Comparison of ENCODE assay signal across 8 cellular contexts in genomic region chr3:43638594-43639447, GRCh38. TPM values are rescaled to one million over a fixed set of nuclear protein-coding genes. Genes with fewer than 3 reads are reported as not detected.
DNase-seq lines count a peak whose midpoint lies in the region; ATAC-seq and TF ChIP-seq lines count a peak whose summit lies in the region.

No MANE protein-coding gene starts in this region.

- peaks cover 13% of the 10 kb centered on the region for H3K4me1 Mint-ChIP-seq in MCF 10A (ENCODE audit: insufficient read depth, unreplicated experiment)

- no peaks in the 10 kb centered on the region for H3K27me3 ChIP-seq in breast epithelium
- H3K27me3 ChIP-seq in lower lobe of right lung (ENCODE audit: low read depth), result no peaks in the 10 kb centered on the region
- no peaks in the 10 kb centered on the region for H3K27me3 ChIP-seq in vagina
- H3K27me3 ChIP-seq in heart right ventricle, result no peaks in the 10 kb centered on the region

- WGBS in heart right ventricle, 2 donors, result 66 to 71% methylated on average over 9 of the region's 9 CpGs

- H3K4me3 ChIP-seq in breast epithelium, result no peak overlapping the region
- H3K4me3 ChIP-seq in lower lobe of right lung, result no peak overlapping the region
- H3K4me3 ChIP-seq in vagina, result no peak overlapping the region
- H3K4me3 ChIP-seq in heart right ventricle, result no peak overlapping the region

- H3K36me3 ChIP-seq in breast epithelium (no peaks in the 10 kb centered on the region), lower lobe of right lung (no peaks in the 10 kb centered on the region), vagina (no peaks in the 10 kb centered on the region), heart right ventricle (no peaks in the 10 kb centered on the region)

- ATAC-seq in lower lobe of right lung, result peak; percentile 84 to 89
- ATAC-seq in heart right ventricle, result no peak

- no peak for TF ChIP-seq POLR2A in breast epithelium (IDR thresholded peaks at IDR 0.05)
- TF ChIP-seq POLR2A in vagina (IDR thresholded peaks at IDR 0.05), result no peak

- H3K27ac ChIP-seq in breast epithelium (no peak overlapping the region), lower lobe of right lung (no peak overlapping the region), vagina (no peak overlapping the region), heart right ventricle (no peak overlapping the region)

- peak; percentile 67 for DNase-seq in MCF 10A (ENCODE audit: unreplicated experiment)
- DNase-seq in breast epithelium (ENCODE audit: low spot score in 2 of 2), result no peak
- peak; percentile 34 for DNase-seq in activated CD8-positive, alpha-beta memory T cell treated with anti-CD3 and anti-CD28 coated beads, Interleukin-2, amount 50 U/mL, for 4 hours
- DNase-seq in lower lobe of right lung, result peak; percentile 60
- DNase-seq in vagina (ENCODE audit: extremely low spot score in 2 of 2), result no peak
- DNase-seq in GF-D8 (lab: John Stamatoyannopoulos, UW), result no peak
- no peak for DNase-seq in heart right ventricle

- H3K27me3 Mint-ChIP-seq in MCF 10A (ENCODE audit: insufficient read depth, unreplicated experiment), result no peaks in the 10 kb centered on the region

- intact Hi-C loops in MCF 10A (cut with micrococcal nuclease) (loop anchor here (2.0 kb wide), 2 partner anchors 94 to 476 kb away; no protein-coding TSS in a partner anchor), breast epithelium (cut with DNase I; ENCODE audit: low total_unique reads) (no loop called here), lower lobe of right lung (cut with DNase I) (no loop called here), vagina (cut with DNase I) (no loop called here), heart right ventricle (cut with DNase I) (no loop called here)

- H3K4me1 ChIP-seq in breast epithelium (no peaks in the 10 kb centered on the region), lower lobe of right lung (peaks cover 9% of the 10 kb centered on the region), vagina (no peaks in the 10 kb centered on the region), heart right ventricle (peaks cover 0 to 9% (median 0%) of the 10 kb centered on the region in 9 donors)

- H3K27ac Mint-ChIP-seq in MCF 10A (ENCODE audit: low read depth, unreplicated experiment), result peak overlapping the region; percentile 77

- TF ChIP-seq CTCF in MCF 10A (IDR thresholded peaks at IDR 0.05; ENCODE audit: unreplicated experiment) (peak; percentile 27), breast epithelium (IDR thresholded peaks at IDR 0.05) (no peak), LNCAP (IDR thresholded peaks at IDR 0.05) (peak; percentile 19; the same call in 1 of the 2 replicates), lower lobe of right lung (IDR thresholded peaks at IDR 0.05) (peak; percentile 31), vagina (IDR thresholded peaks at IDR 0.05) (no peak), heart right ventricle (IDR thresholded peaks at IDR 0.05) (peak in 2 of 9 donors; percentile 4 to 10)

- CTCF ChIA-PET in MCF 10A (lab: Yijun Ruan, JAX), result no interaction called here

- no peaks in the 10 kb centered on the region for H3K36me3 Mint-ChIP-seq in MCF 10A (ENCODE audit: insufficient read depth, unreplicated experiment)

- no peaks in the 10 kb centered on the region for H3K9me3 ChIP-seq in breast epithelium
- no peaks in the 10 kb centered on the region for H3K9me3 ChIP-seq in lower lobe of right lung
- H3K9me3 ChIP-seq in vagina, result no peaks in the 10 kb centered on the region
- peaks cover 0 to 5% (median 0%) of the 10 kb centered on the region in 11 donors for H3K9me3 ChIP-seq in heart right ventricle

- POLR2A ChIA-PET in MCF 10A (lab: Yijun Ruan, JAX), result interaction anchor here (0.7 to 1.6 kb wide), 4 partner anchors 16 to 700 kb away, joined by 3 to 4 read pairs (median 3); partner anchors contain the start of gene TCAIM

- peak overlapping the region; percentile 53 for H3K4me3 Mint-ChIP-seq in MCF 10A (ENCODE audit: unreplicated experiment)

- no TSS peak for BruUV-seq in MCF 10A (replicated peaks; lab: Mats Ljungman, UMichigan)

- H3K9me3 Mint-ChIP-seq in MCF 10A (ENCODE audit: unreplicated experiment), result no peaks in the 10 kb centered on the region

RNA-seq across cellular contexts. Expression of gene ANO10, which starts 17.0 kb away (rescaled TPM):
- total RNA-seq in MCF 10A (2022) (15.0 and 16.4 TPM in 2 replicates), breast epithelium (10 to 100 TPM; 27.4 to 31.8 (median 28.5) TPM), lower lobe of right lung (32.3 TPM), vagina (29.0 TPM), heart right ventricle (10 to 100 TPM in 9 of 10 donors, 1 to 10 TPM in 1; 7.1 to 24.2 (median 13.3) TPM)
- polyA plus RNA-seq in heart right ventricle, result 10 to 100 TPM in 1 of 2 donors, 1 to 10 TPM in 1; 8.9 to 20.9 TPM

RNA-seq across cellular contexts. Expression of gene ABHD5, which starts 51.9 kb away (rescaled TPM):
- total RNA-seq in MCF 10A (2022) (30.3 and 32.6 TPM in 2 replicates), breast epithelium (10 to 100 TPM; 40.0 to 99.9 (median 47.9) TPM), lower lobe of right lung (59.2 TPM), vagina (34.1 TPM), heart right ventricle (10 to 100 TPM; 23.0 to 30.9 (median 28.0) TPM)
- polyA plus RNA-seq in heart right ventricle, result 10 to 100 TPM in 1 of 2 donors, 1 to 10 TPM in 1; 6.5 to 40.1 TPM

Comparison
In these comparisons a context has a peak if more than half of its experiments do, and no peak if none do; other contexts are left out.
1. DNase-seq: peak in MCF 10A (single experiment), activated CD8-positive, alpha-beta memory T cell treated with anti-CD3 and anti-CD28 coated beads, Interleukin-2, amount 50 U/mL, for 4 hours (single experiment) and lower lobe of right lung (single experiment); none in breast epithelium (0 of 2), vagina (0 of 2), GF-D8 (single experiment) and heart right ventricle (0 of 2).
2. CTCF ChIP-seq: peak in MCF 10A (single experiment), LNCAP (single experiment) and lower lobe of right lung (single experiment); none in breast epithelium (0 of 3) and vagina (0 of 3).
3. ATAC-seq: peak in lower lobe of right lung (2 of 2); none in heart right ventricle (0 of 8).